In the genomic region with DNA sequence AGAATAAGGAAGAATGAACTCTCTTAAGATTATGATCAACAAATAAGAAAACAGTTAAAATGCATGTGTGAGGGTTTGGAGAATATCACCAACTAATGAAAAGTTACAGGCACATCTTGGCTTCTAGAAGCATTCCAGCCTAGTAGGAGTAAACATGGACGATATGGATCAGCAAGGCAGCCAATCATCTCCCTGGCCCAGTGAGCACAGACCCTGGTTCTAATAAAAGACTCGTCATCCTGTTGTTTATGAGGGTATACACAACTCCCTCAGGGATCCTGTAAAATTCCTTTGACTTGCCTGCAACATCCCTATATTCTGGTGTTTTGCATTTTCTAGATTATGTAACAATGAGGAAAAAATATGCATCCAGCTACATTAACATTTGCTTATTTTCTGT, we compare ENCODE assay signal across 1 cellular context.
TF ChIP-seq lines count a peak whose summit lies in the region.

No MANE protein-coding gene starts in this region.

TF ChIP-seq in SK-N-SH, 30 proteins besides CTCF, POLR2A, EP300 and RAD21 (continued from another document):
- TF ChIP-seq REST (IDR thresholded peaks at IDR 0.05; ENCODE audit: low read depth, low read length) (no peak), EZH2phosphoT487 (IDR thresholded peaks at IDR 0.05; ENCODE audit: borderline replicate concordance, low read depth) (no peak), MAX (IDR thresholded peaks at IDR 0.05; ENCODE audit: low read depth) (no peak), YY1 (IDR thresholded peaks at IDR 0.05; ENCODE audit: low read depth) (no peak), ELF1 (IDR thresholded peaks at IDR 0.05) (no peak), SMC3 (IDR thresholded peaks at IDR 0.05; ENCODE audit: low read depth, low read length) (no peak)
- TF ChIP-seq, protein P1, sequence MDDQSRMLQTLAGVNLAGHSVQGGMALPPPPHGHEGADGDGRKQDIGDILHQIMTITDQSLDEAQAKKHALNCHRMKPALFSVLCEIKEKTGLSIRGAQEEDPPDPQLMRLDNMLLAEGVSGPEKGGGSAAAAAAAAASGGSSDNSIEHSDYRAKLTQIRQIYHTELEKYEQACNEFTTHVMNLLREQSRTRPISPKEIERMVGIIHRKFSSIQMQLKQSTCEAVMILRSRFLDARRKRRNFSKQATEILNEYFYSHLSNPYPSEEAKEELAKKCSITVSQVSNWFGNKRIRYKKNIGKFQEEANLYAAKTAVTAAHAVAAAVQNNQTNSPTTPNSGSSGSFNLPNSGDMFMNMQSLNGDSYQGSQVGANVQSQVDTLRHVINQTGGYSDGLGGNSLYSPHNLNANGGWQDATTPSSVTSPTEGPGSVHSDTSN (IDR thresholded peaks at IDR 0.05) = no peak
